21 cellular contexts compared by ENCODE assay signal in genomic region chr6:123288649-123289048, GRCh38.
"Had no signal": no experiment of that assay in that cellular context is flagged by ENCODE, and none has a peak within 500 bp of the region (broad histone marks: within the 10 kb centered on the region; RNA-seq: fewer than 3 reads in every experiment).

No MANE protein-coding gene starts in this region.

- FAIRE-seq: endothelial cell of umbilical vein, islet of Langerhans, keratinocyte had no signal

- H3K27me3 ChIP-seq: dorsolateral prefrontal cortex, esophagus muscularis mucosa, foreskin keratinocyte, heart right ventricle, left lung had no signal

- DNase-seq: dermis blood vessel endothelial cell; dorsolateral prefrontal cortex; effector CD4-positive, alpha-beta T cell; effector memory CD4-positive, alpha-beta T cell; foreskin keratinocyte; glutamatergic neuron; head of caudate nucleus; heart right ventricle; hippocampal formation; left cardiac atrium; left lung; left ventricle myocardium superior; lower lobe of right lung; mesenchymal stem cell; mucosa of descending colon; naive B cell had no signal

- H3K36me3 ChIP-seq: esophagus muscularis mucosa, heart right ventricle, left lung, lower lobe of right lung had no signal

- H3K4me3 ChIP-seq: coronary artery, dorsolateral prefrontal cortex, esophagus muscularis mucosa, heart right ventricle, left lung, lower lobe of right lung, mucosa of descending colon had no signal

- ATAC-seq: foreskin keratinocyte, heart right ventricle, left cardiac atrium, left lung, left ventricle myocardium superior, lower lobe of right lung, mucosa of descending colon had no signal

- H3K4me1 ChIP-seq: esophagus muscularis mucosa, foreskin keratinocyte, heart right ventricle, left lung, lower lobe of right lung had no signal

- H3K9me3 ChIP-seq: esophagus muscularis mucosa, left lung, lower lobe of right lung, mucosa of descending colon had no signal

- H3K27ac ChIP-seq: coronary artery, dorsolateral prefrontal cortex, esophagus muscularis mucosa, foreskin keratinocyte, heart right ventricle, left lung, lower lobe of right lung had no signal
